ENCODE assay signal across 19 cellular contexts in the genomic region with DNA sequence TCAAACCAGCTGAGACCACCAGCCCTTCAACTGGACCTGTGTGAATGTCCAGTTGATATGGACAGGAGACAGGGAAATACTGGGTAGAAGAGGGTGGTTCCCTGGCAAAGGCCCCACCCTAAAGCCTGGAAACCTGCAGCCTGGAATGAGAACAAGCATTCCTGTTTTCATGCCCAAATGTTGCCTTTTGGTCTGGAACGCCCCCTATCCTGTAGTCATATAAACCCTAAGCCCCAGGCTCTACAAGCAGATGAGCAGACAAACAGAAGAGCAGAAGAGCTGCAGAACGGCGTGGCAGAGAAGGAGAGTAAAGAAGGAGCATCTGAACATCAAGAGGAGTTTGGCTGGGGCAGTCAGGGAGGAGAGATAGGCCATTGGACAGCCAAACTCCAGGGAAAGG. TPM values are rescaled to one million over a fixed set of nuclear protein-coding genes. Genes with fewer than 3 reads are reported as not detected.
A peak's percentile ranks its signal among the peaks of the same experiment; 100 is the strongest.
DNase-seq lines count a peak whose midpoint lies in the region; ATAC-seq and TF ChIP-seq lines count a peak whose summit lies in the region.
"Had no signal": no experiment of that assay in that cellular context is flagged by ENCODE, and none has a peak within 500 bp of the region (broad histone marks: within the 10 kb centered on the region; RNA-seq: fewer than 3 reads in every experiment).

No MANE protein-coding gene starts in this region.

- no peaks in the 10 kb centered on the region for H3K27me3 ChIP-seq in BLaER1
- no peaks in the 10 kb centered on the region for H3K27me3 ChIP-seq in CD8-positive, alpha-beta T cell (ENCODE audit: insufficient read depth, low read length)
- H3K27me3 ChIP-seq: tibial nerve had no signal

- peak in 1 of 7 experiments; percentile 44 for DNase-seq in CD8-positive, alpha-beta T cell
- DNase-seq in SK-N-MC (ENCODE audit: low read depth, low spot score) (no peak), memory B cell (ENCODE audit: low spot score in 2 of 2) (no peak), NCI-H510A (lab: John Stamatoyannopoulos, UW) (no peak), AG20443 (ENCODE audit: low spot score) (no peak)
- DNase-seq: activated CD8-positive, alpha-beta memory T cell treated with anti-CD3 and anti-CD28 coated beads, Interleukin-2, amount 10 ng/mL, durations not matched to agents 7 days and 5 days; activated effector memory CD4-positive, alpha-beta T cell treated with Interleukin-2 at 50 U/mL for 16 hours; amniotic stem cell; foreskin melanocyte; GOT3; kidney glomerular epithelial cell; NCI-H1417 treated with DMSO at 0.1 percent for 48 hours; NCI-H2171; PC-3 had no signal

- no peaks in the 10 kb centered on the region for H3K27me3 Mint-ChIP-seq in CD8-positive, alpha-beta T cell (ENCODE audit: low read depth)
- H3K27me3 Mint-ChIP-seq in memory B cell, result no peaks in the 10 kb centered on the region

- H4K20me1 ChIP-seq in BLaER1, result no peaks in the 10 kb centered on the region

- H3K9ac ChIP-seq in BLaER1, result no peak overlapping the region; the same call in 1 of the 2 replicates
- H3K9ac ChIP-seq in SK-N-MC (ENCODE audit: insufficient read length), result no peak overlapping the region

- H3K4me3 ChIP-seq in BLaER1 (no peak overlapping the region), SK-N-MC (no peak overlapping the region)
- H3K4me3 ChIP-seq in CD8-positive, alpha-beta T cell (ENCODE audit: low read depth, low read length), result no peak overlapping the region
- H3K4me3 ChIP-seq: tibial nerve had no signal

- H3K36me3 Mint-ChIP-seq in CD8-positive, alpha-beta T cell, result no peaks in the 10 kb centered on the region
- no peaks in the 10 kb centered on the region for H3K36me3 Mint-ChIP-seq in memory B cell
- H3K36me3 Mint-ChIP-seq: activated CD8-positive, alpha-beta memory T cell treated with anti-CD3 and anti-CD28 coated beads, Interleukin-2, amount 10 ng/mL, durations not matched to agents 7 days and 5 days; mesothelial cell of epicardium; WTC11 had no signal

- peak overlapping the region; percentile 97 for H3K27ac Mint-ChIP-seq in CD8-positive, alpha-beta T cell
- H3K27ac Mint-ChIP-seq in memory B cell, result peak overlapping the region; percentile 97
- H3K27ac Mint-ChIP-seq: mesothelial cell of epicardium, WTC11 had no signal

- H3K9me3 ChIP-seq in BLaER1, result no peaks in the 10 kb centered on the region
- H3K9me3 ChIP-seq in CD8-positive, alpha-beta T cell (ENCODE audit: low read length), result no peaks in the 10 kb centered on the region
- no peaks in the 10 kb centered on the region for H3K9me3 ChIP-seq in SK-N-MC (ENCODE audit: low read depth, low read length)
- H3K9me3 ChIP-seq: tibial nerve had no signal

- H3K27ac ChIP-seq in BLaER1 (peak overlapping the region; percentile 90), SK-N-MC (peak overlapping the region; percentile 86; the same call in 1 of the 2 replicates)
- no peak overlapping the region for H3K27ac ChIP-seq in CD8-positive, alpha-beta T cell (ENCODE audit: low read depth, low read length)
- H3K27ac ChIP-seq: tibial nerve had no signal

- H3K4me2 ChIP-seq in BLaER1, result peak overlapping the region; percentile 91

- POLR2A ChIA-PET in CD8-positive, alpha-beta T cell (lab: Charles Lee), result interaction anchor here (1.0 kb wide), 1 partner anchor 38 kb away, joined by 3 read pairs; the partner anchor contains the start of gene SYPL1

- ATAC-seq in CD8-positive, alpha-beta T cell, result no peak
- ATAC-seq in memory B cell (ENCODE audit: low read depth) (no peak), HG03460 (IDR thresholded peaks at IDR 0.05; ENCODE audit: unreplicated experiment) (no peak)
- ATAC-seq: activated CD8-positive, alpha-beta memory T cell treated with anti-CD3 and anti-CD28 coated beads, Interleukin-2, amount 10 ng/mL, durations not matched to agents 7 days and 5 days; PC-3 had no signal

- H3K4me3 Mint-ChIP-seq in CD8-positive, alpha-beta T cell, result no peak overlapping the region
- H3K4me3 Mint-ChIP-seq in memory B cell, result peak overlapping the region; percentile 63
- H3K4me3 Mint-ChIP-seq: activated CD8-positive, alpha-beta memory T cell treated with anti-CD3 and anti-CD28 coated beads, Interleukin-2, amount 10 ng/mL, durations not matched to agents 7 days and 5 days; mesothelial cell of epicardium; WTC11 had no signal

- no peaks in the 10 kb centered on the region for H3K9me3 Mint-ChIP-seq in CD8-positive, alpha-beta T cell
- H3K9me3 Mint-ChIP-seq in memory B cell, result no peaks in the 10 kb centered on the region
- H3K9me3 Mint-ChIP-seq: mesothelial cell of epicardium, WTC11 had no signal

- intact Hi-C loops in CD8-positive, alpha-beta T cell (cut with DNase I, micrococcal nuclease), result loop anchor here in 1 of 2 experiments (2.0 to 5.0 kb wide), 2 partner anchors 15 to 39 kb away; partner anchors contain the start of gene SYPL1

- peaks cover 89% of the 10 kb centered on the region for H3K4me1 ChIP-seq in BLaER1
- peaks cover 37% of the 10 kb centered on the region for H3K4me1 ChIP-seq in CD8-positive, alpha-beta T cell (ENCODE audit: insufficient read depth, low read length)

- no peak for TF ChIP-seq CTCF in CD8-positive, alpha-beta T cell (IDR thresholded peaks at IDR 0.05)

- peaks cover 73% of the 10 kb centered on the region for H3K4me1 Mint-ChIP-seq in CD8-positive, alpha-beta T cell (ENCODE audit: low read depth)
- H3K4me1 Mint-ChIP-seq in memory B cell, result peaks cover 70% of the 10 kb centered on the region

- H3K36me3 ChIP-seq in BLaER1 (no peaks in the 10 kb centered on the region), SK-N-MC (ENCODE audit: insufficient read depth, low read length) (no peaks in the 10 kb centered on the region)
- H3K36me3 ChIP-seq in CD8-positive, alpha-beta T cell (ENCODE audit: insufficient read depth, low read length), result no peaks in the 10 kb centered on the region
- H3K36me3 ChIP-seq: tibial nerve had no signal

- CTCF ChIA-PET in CD8-positive, alpha-beta T cell (lab: Charles Lee), result interaction anchor here (1.1 to 3.7 kb wide), 5 partner anchors 9 to 80 kb away, joined by 3 to 45 read pairs (median 7); no protein-coding TSS in a partner anchor

RNA-seq across cellular contexts. Expression of gene SYPL1, which starts 38.4 kb away (rescaled TPM):
- 10 to 100 TPM; 50.0 to 51.2 TPM for total RNA-seq in CD8-positive, alpha-beta T cell
